In genomic region chr16:13401631-13402030, GRCh38 we compare ENCODE assay signal across 26 cellular contexts.
"Had no signal": no experiment of that assay in that cellular context is flagged by ENCODE, and none has a peak within 500 bp of the region (broad histone marks: within the 10 kb centered on the region; RNA-seq: fewer than 3 reads in every experiment).

No MANE protein-coding gene starts in this region.

- H3K27me3 ChIP-seq: brain microvascular endothelial cell, esophagus muscularis mucosa, foreskin keratinocyte, gastroesophageal sphincter had no signal

- H3K4me1 ChIP-seq: esophagus muscularis mucosa, foreskin keratinocyte, gastroesophageal sphincter had no signal

- H3K4me3 ChIP-seq: coronary artery, dorsolateral prefrontal cortex, esophagus muscularis mucosa, gastroesophageal sphincter had no signal

- DNase-seq: activated B cell treated with CpG ODN at 0.5 μM for 24 hours; activated CD4-positive, alpha-beta T cell treated with anti-CD3 and anti-CD28 coated beads for 48 hours; activated CD4-positive, alpha-beta T cell treated with anti-CD3 and anti-CD28 coated beads, Interleukin-2, amount 50 U/mL, for 1 hour; activated CD4-positive, alpha-beta T cell treated with anti-CD3 and anti-CD28 coated beads, Interleukin-2, amount 50 U/mL, for 48 hours; activated CD8-positive, alpha-beta memory T cell treated with anti-CD3 and anti-CD28 coated beads for 24 hours; activated CD8-positive, alpha-beta T cell treated with anti-CD3 and anti-CD28 coated beads for 36 hours; activated gamma-delta T cell treated with Interleukin-2 at 50 U/mL for 16 hours; activated naive CD4-positive, alpha-beta T cell treated with anti-CD3 and anti-CD28 coated beads, Interleukin-2, amount 50 U/mL, for 16 hours; activated naive CD4-positive, alpha-beta T cell treated with Interleukin-2 at 50 U/mL for 16 hours; activated T-cell treated with anti-CD3 and anti-CD28 coated beads, Interleukin-2, amount 50 U/mL, for 48 hours; amniotic stem cell; anterior cingulate cortex; brain microvascular endothelial cell; dorsolateral prefrontal cortex; effector memory CD4-positive, alpha-beta T cell; endodermal cell; erythroblast; foreskin keratinocyte; head of caudate nucleus; T-cell; T1000; WERI-Rb-1 had no signal

- H3K36me3 ChIP-seq: brain microvascular endothelial cell, esophagus muscularis mucosa, gastroesophageal sphincter, WERI-Rb-1 had no signal

- H3K27ac ChIP-seq: brain microvascular endothelial cell, coronary artery, dorsolateral prefrontal cortex, esophagus muscularis mucosa, foreskin keratinocyte, gastroesophageal sphincter, WERI-Rb-1 had no signal

- H3K9me3 ChIP-seq: esophagus muscularis mucosa, gastroesophageal sphincter had no signal

- ATAC-seq: activated CD4-positive, CD25-positive, alpha-beta regulatory T cell treated with anti-CD3 and anti-CD28 coated beads, Interleukin-2, amount 50 U/mL, for 24 hours; activated CD8-positive, alpha-beta T cell treated with anti-CD3 and anti-CD28 coated beads for 36 hours; foreskin keratinocyte; gastroesophageal sphincter; T-cell had no signal
